Comparison of ENCODE assay signal across 8 cellular contexts in the genomic region with DNA sequence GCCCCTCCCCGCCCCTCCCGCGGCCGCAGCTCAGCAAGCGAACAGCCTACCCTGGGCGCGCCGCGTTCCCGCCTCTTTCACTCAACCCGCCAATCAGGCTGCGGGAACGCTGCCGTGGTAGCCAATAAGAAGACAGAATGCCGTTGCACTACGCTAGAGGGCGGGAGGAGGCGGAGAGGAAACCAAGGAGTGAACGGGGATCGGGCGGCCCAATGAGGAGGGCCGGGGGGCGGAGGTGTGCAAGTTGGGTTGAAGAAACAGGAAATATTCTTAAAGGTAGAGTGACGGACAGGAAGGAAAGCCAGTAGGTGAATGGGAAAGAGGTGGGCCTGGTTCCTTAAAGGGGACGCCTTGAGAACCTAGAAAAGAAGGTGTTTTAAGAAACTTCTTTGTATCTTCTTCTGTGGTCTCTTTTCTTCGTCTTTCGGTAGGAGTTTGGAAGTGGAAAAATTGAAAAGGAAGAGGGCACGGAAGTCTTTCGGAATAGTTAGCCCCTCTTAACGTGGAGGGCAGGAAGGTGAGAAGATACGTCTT. TPM values are rescaled to one million over a fixed set of nuclear protein-coding genes. Genes with fewer than 3 reads are reported as not detected.
DNase-seq lines count a peak whose midpoint lies in the region; TF ChIP-seq lines count a peak whose summit lies in the region.

No MANE protein-coding gene starts in this region.

- DNase-seq in HCEC 1CT (peak; percentile 99), MM.1S (peak; percentile 99), SIG-M5 (lab: John Stamatoyannopoulos, UW) (peak; percentile 99), foreskin melanocyte (peak; percentile 99), neural progenitor cell (ENCODE audit: low spot score) (peak; percentile 99)
- peak; percentile 98 for DNase-seq in activated gamma-delta T cell treated with anti-CD3 and anti-CD28 coated beads, Interleukin-2, amount 50 U/mL, for 16 hours (ENCODE audit: low read depth)

- H3K4me2 ChIP-seq in MM.1S (ENCODE audit: low read depth, low read length) (peak overlapping the region; percentile 86), neural progenitor cell (peak overlapping the region; percentile 91)

- H3K4me1 Mint-ChIP-seq in neural progenitor cell = peaks cover 15% of the 10 kb centered on the region

- H3K27ac Mint-ChIP-seq in neural progenitor cell = no peak overlapping the region

- H4K20me1 ChIP-seq in MM.1S (ENCODE audit: insufficient read depth, low read length) (no peaks in the 10 kb centered on the region), neural progenitor cell (ENCODE audit: low read depth) (peaks cover 3% of the 10 kb centered on the region)

- H3K27me3 Mint-ChIP-seq in neural progenitor cell (ENCODE audit: insufficient read depth, low read depth) = peaks cover 2% of the 10 kb centered on the region

- no peak overlapping the region for H3K4me3 Mint-ChIP-seq in neural progenitor cell

- H3K79me2 ChIP-seq in MM.1S (ENCODE audit: low read length) (peaks cover 46% of the 10 kb centered on the region), neural progenitor cell (ENCODE audit: low read depth) (peaks cover 56% of the 10 kb centered on the region)

- no peaks in the 10 kb centered on the region for H3K9me3 ChIP-seq in ES-I3 (ENCODE audit: control insufficient read depth, insufficient read depth, low read length)
- H3K9me3 ChIP-seq in MM.1S (replicated peaks; ENCODE audit: insufficient read depth, low read length) = no peaks in the 10 kb centered on the region
- no peaks in the 10 kb centered on the region for H3K9me3 ChIP-seq in neural progenitor cell (ENCODE audit: low read depth)
- no peaks in the 10 kb centered on the region for H3K9me3 ChIP-seq in stomach smooth muscle (ENCODE audit: control insufficient read depth in 2 of 2, low read length in 2 of 2)

- H3K9me3 Mint-ChIP-seq in neural progenitor cell = no peaks in the 10 kb centered on the region

- peak overlapping the region; percentile 70 for H3K9ac ChIP-seq in ES-I3 (ENCODE audit: low read depth, low read length)
- H3K9ac ChIP-seq in MM.1S (ENCODE audit: low read length) = peak overlapping the region; percentile 77
- H3K9ac ChIP-seq in neural progenitor cell = peak overlapping the region; percentile 38
- peak overlapping the region; percentile 80 to 98 for H3K9ac ChIP-seq in stomach smooth muscle (ENCODE audit: low read length in 2 of 2)

- no peak for TF ChIP-seq CTCF in MM.1S (IDR thresholded peaks at IDR 0.05; ENCODE audit: low read length)
- TF ChIP-seq CTCF in neural progenitor cell (IDR thresholded peaks at IDR 0.05) = peak; percentile 22

- H2AFZ ChIP-seq in MM.1S (ENCODE audit: low read length) (peak overlapping the region; percentile 98), neural progenitor cell (replicated peaks) (peak overlapping the region; percentile 60)

- H3K36me3 ChIP-seq in ES-I3 (ENCODE audit: insufficient read depth, low read length) = no peaks in the 10 kb centered on the region
- no peaks in the 10 kb centered on the region for H3K36me3 ChIP-seq in MM.1S (replicated peaks; ENCODE audit: insufficient read depth, low read length)
- H3K36me3 ChIP-seq in neural progenitor cell = no peaks in the 10 kb centered on the region
- H3K36me3 ChIP-seq in stomach smooth muscle (ENCODE audit: control insufficient read depth in 2 of 2, insufficient read depth in 2 of 2, low read length in 2 of 2) = no peaks in the 10 kb centered on the region

- no peaks in the 10 kb centered on the region for H3K9me2 ChIP-seq in MM.1S (replicated peaks; ENCODE audit: insufficient read depth, low read length)

- no peaks in the 10 kb centered on the region for H3K27me3 ChIP-seq in MM.1S (replicated peaks; ENCODE audit: insufficient read depth, low read length)
- H3K27me3 ChIP-seq in neural progenitor cell = no peaks in the 10 kb centered on the region
- no peaks in the 10 kb centered on the region for H3K27me3 ChIP-seq in stomach smooth muscle (ENCODE audit: control insufficient read depth in 1 of 2, insufficient read depth in 2 of 2, low read length in 2 of 2)

- peaks cover 6% of the 10 kb centered on the region for H3K36me3 Mint-ChIP-seq in neural progenitor cell

- H3K4me3 ChIP-seq in MM.1S (ENCODE audit: low read length) (peak overlapping the region; percentile 94), neural progenitor cell (peak overlapping the region; percentile 94), stomach smooth muscle (ENCODE audit: low read length in 2 of 2) (peak overlapping the region; percentile 77 to 100)

- H3F3A ChIP-seq in MM.1S (ENCODE audit: insufficient read depth, low read length) (peaks cover 5% of the 10 kb centered on the region; the same call in 1 of the 2 replicates), neural progenitor cell (ENCODE audit: low read depth) (peaks cover 17% of the 10 kb centered on the region)

- peak overlapping the region; percentile 53; the same call in 1 of the 2 replicates for H3K27ac ChIP-seq in MM.1S (ENCODE audit: low read length)
- no peak overlapping the region for H3K27ac ChIP-seq in neural progenitor cell
- peak overlapping the region; percentile 76 for H3K27ac ChIP-seq in stomach smooth muscle (ENCODE audit: low read length)

- H3K4me1 ChIP-seq in ES-I3 (ENCODE audit: insufficient read depth, low read length) = peaks cover 4% of the 10 kb centered on the region; the same call in 1 of the 2 replicates
- peaks cover 11% of the 10 kb centered on the region for H3K4me1 ChIP-seq in MM.1S (ENCODE audit: low read length)
- H3K4me1 ChIP-seq in neural progenitor cell = peaks cover 19% of the 10 kb centered on the region
- H3K4me1 ChIP-seq in stomach smooth muscle (ENCODE audit: control insufficient read depth, insufficient read depth, low read length) = peaks cover 9% of the 10 kb centered on the region

RNA-seq across cellular contexts. Expression of a gene that starts 0.3 kb away (rescaled TPM):
- total RNA-seq in neural progenitor cell (ENCODE audit: low replicate concordance) = 11.5 and 15.3 TPM in 2 replicates

RNA-seq across cellular contexts. Expression of a gene that starts 49.3 kb away (rescaled TPM):
- 191 and 208 TPM in 2 replicates for total RNA-seq in neural progenitor cell (ENCODE audit: low replicate concordance)

RNA-seq across cellular contexts. Expression of a gene that starts 50.1 kb away (rescaled TPM):
- 90.7 and 115 TPM in 2 replicates for total RNA-seq in neural progenitor cell (ENCODE audit: low replicate concordance)

Comparison
In these comparisons a context has a peak if more than half of its experiments do, and no peak if none do; other contexts are left out.
1. H3K9ac ChIP-seq: peak in every context shown above with its lines; median percentile 89 in stomach smooth muscle; 77 in MM.1S; 70 in ES-I3; 38 in neural progenitor cell.